In the genomic region with DNA sequence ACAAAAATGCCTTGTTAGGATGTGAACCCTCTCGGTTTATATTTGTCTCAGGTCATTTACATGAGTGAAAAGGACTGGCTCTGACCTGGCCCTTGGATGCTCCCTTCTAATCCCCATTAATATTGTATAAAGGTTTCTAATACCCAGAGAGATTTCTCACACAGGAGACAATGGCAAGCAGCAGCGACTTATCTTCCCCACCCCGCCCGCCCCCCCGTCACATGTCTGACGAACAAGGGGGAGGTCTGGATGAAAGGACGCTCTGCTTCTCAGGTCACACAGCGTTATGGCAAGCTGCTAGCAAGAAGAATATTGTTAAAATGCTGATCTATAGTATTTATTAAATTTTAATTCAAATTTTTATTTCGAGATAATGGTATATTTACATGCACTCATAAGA, we compare ENCODE assay signal across 23 cellular contexts. TPM values are rescaled to one million over a fixed set of nuclear protein-coding genes. Genes with fewer than 3 reads are reported as not detected.
DNase-seq lines count a peak whose midpoint lies in the region; ATAC-seq and TF ChIP-seq lines count a peak whose summit lies in the region.
"Had no signal": no experiment of that assay in that cellular context is flagged by ENCODE, and none has a peak within 500 bp of the region (broad histone marks: within the 10 kb centered on the region; RNA-seq: fewer than 3 reads in every experiment).

No MANE protein-coding gene starts in this region.

- no peaks in the 10 kb centered on the region for H3K27me3 ChIP-seq in dorsolateral prefrontal cortex
- H3K27me3 ChIP-seq in iPS-18a (ENCODE audit: control insufficient read depth, insufficient read depth, low read length), result no peaks in the 10 kb centered on the region
- H3K27me3 ChIP-seq in psoas muscle (ENCODE audit: insufficient read depth in 3 of 3, low read length in 2 of 3), result no peaks in the 10 kb centered on the region
- H3K27me3 ChIP-seq: tibial nerve had no signal

- H3K27ac ChIP-seq in dorsolateral prefrontal cortex, result peak overlapping the region in 56 of 59 donors; percentile 7 to 96 (median 77)
- H3K27ac ChIP-seq in iPS-18a (ENCODE audit: low read length), result no peak overlapping the region
- peak overlapping the region; percentile 79 for H3K27ac ChIP-seq in psoas muscle
- H3K27ac ChIP-seq: tibial nerve had no signal

- H3K36me3 ChIP-seq in iPS-18a (ENCODE audit: control insufficient read depth, low read depth, low read length) (no peaks in the 10 kb centered on the region), psoas muscle (ENCODE audit: insufficient read depth in 1 of 2, low read depth in 1 of 2) (no peaks in the 10 kb centered on the region)
- H3K36me3 ChIP-seq: tibial nerve had no signal

- no peak for ATAC-seq in psoas muscle
- ATAC-seq: activated naive CD8-positive, alpha-beta T cell treated with anti-CD3 and anti-CD28 coated beads, Interleukin-2, amount 50 U/mL, for 24 hours; sciatic nerve; stimulated activated memory B cell treated with anti-CD40 and anti-IgM and Interleukin-4, amounts not matched to agents 10 μg/mL and 1 μg/mL and 100 μg/mL, for 72 hours had no signal

- H3K9ac ChIP-seq in iPS-18a (ENCODE audit: low read length), result no peak overlapping the region

- H3K9me3 ChIP-seq in iPS-18a (ENCODE audit: control insufficient read depth, low read depth, low read length), result no peaks in the 10 kb centered on the region
- H3K9me3 ChIP-seq in psoas muscle, result no peaks in the 10 kb centered on the region
- H3K9me3 ChIP-seq: tibial nerve had no signal

- H3K4me3 ChIP-seq in dorsolateral prefrontal cortex (peak overlapping the region; percentile 6 to 67 (median 47)), iPS-18a (ENCODE audit: low read length) (peak overlapping the region; percentile 42), psoas muscle (no peak overlapping the region)
- H3K4me3 ChIP-seq: tibial nerve had no signal

- intact Hi-C loops in dorsolateral prefrontal cortex (cut with DNase I) (loop anchor here in 1 of 2 donors (5.0 kb wide), 1 partner anchor 86 kb away; no protein-coding TSS in a partner anchor), psoas muscle (cut with DNase I) (loop anchor here in 1 of 2 donors (5.0 kb wide), 1 partner anchor 46 kb away; no protein-coding TSS in a partner anchor)

- WGBS in psoas muscle, 3 donors, result 54 to 84% (median 68%) methylated on average over 9 of the region's 9 CpGs

- no peak for TF ChIP-seq CTCF in dorsolateral prefrontal cortex (IDR thresholded peaks at IDR 0.05 in 54 of 56, conservative IDR thresholded peaks at IDR 0.05 in 2 of 56; ENCODE audit: low read depth in 1 of 56, partially characterized antibody in 56 of 56)
- no peak for TF ChIP-seq CTCF in psoas muscle (IDR thresholded peaks at IDR 0.05)

- DNase-seq in NCI-H524 treated with DMSO at 0.1 percent for 48 hours (lab: John Stamatoyannopoulos, UW) (peak; percentile 83), dorsolateral prefrontal cortex (no peak), psoas muscle (no peak), NCI-H1105 treated with DMSO at 0.1 percent for 48 hours (lab: John Stamatoyannopoulos, UW) (no peak), NCI-H2107 treated with DMSO at 0.1 percent for 48 hours (lab: John Stamatoyannopoulos, UW; ENCODE audit: unreplicated experiment) (no peak), putamen (ENCODE audit: low spot score) (no peak), Ammon's horn (ENCODE audit: low spot score) (no peak)
- DNase-seq: activated CD4-positive, alpha-beta T cell treated with anti-CD3 and anti-CD28 coated beads, Interleukin-2, amount 10 ng/mL, durations not matched to agents 7 days and 5 days; activated CD8-positive, alpha-beta memory T cell treated with anti-CD3 and anti-CD28 coated beads, Interleukin-2, amount 50 U/mL, for 4 hours; activated effector memory CD4-positive, alpha-beta T cell treated with Interleukin-2 at 50 U/mL for 16 hours; activated naive CD8-positive, alpha-beta T cell treated with anti-CD3 and anti-CD28 coated beads, Interleukin-2, amount 50 U/mL, for 24 hours; CD8-positive, alpha-beta memory T cell; DND-41; kidney; NCI-H2029; NCI-H526; OCI-M1; SIG-M5; T-helper 1 cell had no signal

- H3K4me1 ChIP-seq in iPS-18a (ENCODE audit: control insufficient read depth, low read depth, low read length) (peaks cover 33% of the 10 kb centered on the region), psoas muscle (peaks cover 31% of the 10 kb centered on the region)

RNA-seq across cellular contexts. Expression of gene E2F6, which starts 30.4 kb away (rescaled TPM):
- 10 to 100 TPM in 110 of 120 experiments, 1 to 10 TPM in 10; 8.2 to 19.7 (median 12.6) TPM for total RNA-seq in dorsolateral prefrontal cortex
- total RNA-seq in psoas muscle, result 10 to 100 TPM; 19.5 to 38.4 (median 25.7) TPM
- 10 to 100 TPM; 20.7 to 56.4 (median 31.3) TPM for polyA plus RNA-seq in psoas muscle

RNA-seq across cellular contexts. Expression of gene GREB1, which starts 37.5 kb away (rescaled TPM):
- total RNA-seq in dorsolateral prefrontal cortex (10 to 100 TPM; 21.2 to 61.8 (median 37.2) TPM), psoas muscle (10 to 100 TPM in 2 of 4 donors, 1 to 10 TPM in 2; 1.7 to 17.5 (median 11.4) TPM)
- polyA plus RNA-seq in psoas muscle, result 1 to 10 TPM; 1.3 to 3.2 (median 2.1) TPM
